Comparison of ENCODE assay signal across 8 cellular contexts in the genomic region with DNA sequence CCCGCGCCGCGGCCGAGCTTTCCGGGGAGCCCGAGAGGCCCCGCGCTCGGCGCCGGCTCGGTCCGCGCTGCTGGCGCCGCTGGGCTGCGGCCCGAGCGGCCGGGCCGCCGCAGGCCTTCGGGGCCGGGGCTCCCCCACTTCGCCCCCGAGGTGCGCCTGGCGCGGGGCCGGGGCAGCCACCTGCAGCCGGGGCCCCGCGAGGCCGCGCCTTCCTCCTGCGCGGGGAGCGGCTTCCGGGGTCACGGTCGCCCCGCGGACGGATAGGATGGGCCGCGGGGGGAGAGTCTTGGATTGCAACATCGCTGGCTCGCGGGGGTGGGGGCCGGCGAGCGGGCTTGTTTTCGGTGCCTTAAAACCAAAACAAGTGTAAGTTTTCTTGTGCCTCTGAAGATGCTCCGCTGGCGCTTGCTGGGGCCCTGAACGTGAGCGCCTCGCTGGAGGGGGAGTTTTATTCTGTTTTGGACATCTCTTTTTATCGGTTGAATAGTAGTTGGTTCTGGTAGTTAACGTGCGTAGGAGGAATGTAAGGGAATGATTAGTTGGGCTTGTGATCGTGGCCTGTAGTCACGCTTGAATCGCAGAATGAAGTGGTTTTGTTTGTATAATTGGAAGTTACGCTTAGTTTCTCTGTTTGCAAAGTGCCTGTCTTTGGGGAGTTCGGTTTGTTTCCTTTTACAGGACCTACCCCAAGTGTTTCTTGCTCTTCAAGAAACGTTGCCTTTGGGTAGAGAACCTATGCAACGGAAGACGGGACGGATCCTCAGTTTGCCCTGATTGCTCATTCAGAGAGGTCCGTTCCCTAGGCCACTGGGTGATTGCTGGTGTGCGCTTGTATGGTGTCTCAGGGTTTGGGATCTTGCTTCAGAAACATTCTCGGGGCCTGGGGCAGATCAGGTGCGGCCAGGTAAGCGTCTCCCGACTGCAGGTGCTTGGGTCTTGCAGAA. TPM values are rescaled to one million over a fixed set of nuclear protein-coding genes. Genes with fewer than 3 reads are reported as not detected.
DNase-seq lines count a peak whose midpoint lies in the region; ATAC-seq and FAIRE-seq lines count a peak whose summit lies in the region.

No MANE protein-coding gene starts in this region.

- H3K27me3 Mint-ChIP-seq in activated naive CD4-positive, alpha-beta T cell treated with anti-CD3 and anti-CD28 coated beads, Interleukin-2, amount 10 ng/mL, durations not matched to agents 7 days and 5 days: no peaks in the 10 kb centered on the region

- DNase-seq in ELR (ENCODE audit: low read depth): peak; percentile 58
- peak; percentile 4 for DNase-seq in RCC 7860 (ENCODE audit: low spot score)
- peak; percentile 73 for DNase-seq in activated naive CD4-positive, alpha-beta T cell treated with anti-CD3 and anti-CD28 coated beads, Interleukin-2, amount 10 ng/mL, durations not matched to agents 7 days and 5 days
- DNase-seq in left cardiac atrium: peak; percentile 64
- peak; percentile 80 for DNase-seq in sciatic nerve (ENCODE audit: low spot score)
- no peak for DNase-seq in NCI-H2196 treated with DMSO at 0.1 percent for 48 hours (lab: John Stamatoyannopoulos, UW; ENCODE audit: unreplicated experiment)
- no peak for DNase-seq in GM19240 (ENCODE audit: insufficient read length, low spot score)

- H3K27ac Mint-ChIP-seq in activated naive CD4-positive, alpha-beta T cell treated with anti-CD3 and anti-CD28 coated beads, Interleukin-2, amount 10 ng/mL, durations not matched to agents 7 days and 5 days: peak overlapping the region; percentile 93

- H3K36me3 Mint-ChIP-seq in activated naive CD4-positive, alpha-beta T cell treated with anti-CD3 and anti-CD28 coated beads, Interleukin-2, amount 10 ng/mL, durations not matched to agents 7 days and 5 days: peaks cover 24% of the 10 kb centered on the region

- FAIRE-seq in RCC 7860 (lab: Jason Lieb, UNC): no peak

- H3K4me1 Mint-ChIP-seq in activated naive CD4-positive, alpha-beta T cell treated with anti-CD3 and anti-CD28 coated beads, Interleukin-2, amount 10 ng/mL, durations not matched to agents 7 days and 5 days: peaks cover 48% of the 10 kb centered on the region

- intact Hi-C loops in left cardiac atrium (cut with DNase I): no loop called here
- intact Hi-C loops in sciatic nerve (cut with DNase I): no loop called here

- ATAC-seq in HG02678 (IDR thresholded peaks at IDR 0.05; ENCODE audit: unreplicated experiment): peak; percentile 6
- ATAC-seq in left cardiac atrium: peak in 1 of 2 donors; percentile 4
- ATAC-seq in sciatic nerve: peak; percentile 49

- H3K4me3 Mint-ChIP-seq in activated naive CD4-positive, alpha-beta T cell treated with anti-CD3 and anti-CD28 coated beads, Interleukin-2, amount 10 ng/mL, durations not matched to agents 7 days and 5 days: peak overlapping the region; percentile 97

- no peaks in the 10 kb centered on the region for H3K9me3 Mint-ChIP-seq in activated naive CD4-positive, alpha-beta T cell treated with anti-CD3 and anti-CD28 coated beads, Interleukin-2, amount 10 ng/mL, durations not matched to agents 7 days and 5 days

- CTCF ChIA-PET in activated naive CD4-positive, alpha-beta T cell treated with anti-CD3 and anti-CD28 coated beads, Interleukin-2, amount 10 ng/mL, durations not matched to agents 7 days and 5 days (lab: Charles Lee): no interaction called here

RNA-seq across cellular contexts. Expression of gene UBE2I, which starts 0.7 kb away (rescaled TPM):
- total RNA-seq in left cardiac atrium: 10 to 100 TPM; 74.3 to 80.8 TPM
- total RNA-seq in sciatic nerve: 95.7 TPM

RNA-seq across cellular contexts. Expression of gene BAIAP3, which starts 23.3 kb away (rescaled TPM):
- 1 to 10 TPM in 1 of 2 donors, under 1 TPM in 1; 0.99 to 2.7 TPM for total RNA-seq in left cardiac atrium
- 3.9 TPM for total RNA-seq in sciatic nerve

RNA-seq across cellular contexts. Expression of gene TSR3, which starts 41.5 kb away (rescaled TPM):
- total RNA-seq in left cardiac atrium (10 to 100 TPM; 44.5 to 59.1 TPM), sciatic nerve (35.8 TPM)

RNA-seq across cellular contexts. Expression of gene GNPTG, which starts 41.6 kb away (rescaled TPM):
- total RNA-seq in left cardiac atrium: 10 to 100 TPM; 44.1 to 44.3 TPM
- total RNA-seq in sciatic nerve: 82.2 TPM

RNA-seq across cellular contexts. Expression of gene TPSD1, which starts 54.3 kb away (rescaled TPM):
- total RNA-seq in left cardiac atrium (under 1 TPM in 1 of 2 donors, not detected in 1; 0.91 TPM), sciatic nerve (0.27 TPM)

Comparison
In these comparisons a context has a peak if more than half of its experiments do, and no peak if none do; other contexts are left out.
1. DNase-seq: peak in ELR (single experiment), RCC 7860 (single experiment), activated naive CD4-positive, alpha-beta T cell treated with anti-CD3 and anti-CD28 coated beads, Interleukin-2, amount 10 ng/mL, durations not matched to agents 7 days and 5 days (single experiment), left cardiac atrium (single experiment) and sciatic nerve (single experiment); none in NCI-H2196 treated with DMSO at 0.1 percent for 48 hours (single experiment) and GM19240 (single experiment).